In the genomic region with DNA sequence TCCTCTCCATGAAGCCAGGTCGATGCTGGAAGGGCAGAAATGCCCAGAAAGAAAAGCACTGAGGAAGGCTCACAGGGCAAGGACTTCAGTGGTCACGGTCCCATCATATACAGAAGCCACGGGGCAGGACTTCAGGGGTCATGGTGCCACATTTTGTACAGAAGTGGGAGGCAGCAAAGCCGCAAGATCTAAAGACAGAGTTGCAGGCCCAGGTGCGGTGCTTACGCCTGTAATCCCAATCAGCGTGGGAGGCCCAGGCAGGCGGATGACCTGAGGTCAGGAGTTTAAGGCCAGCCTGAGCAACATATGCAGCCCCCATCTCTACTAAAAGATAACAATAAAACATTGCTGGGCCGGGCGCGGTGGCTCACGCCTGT, we compare ENCODE assay signal across 17 cellular contexts.
A peak's percentile ranks its signal among the peaks of the same experiment; 100 is the strongest.
DNase-seq lines count a peak whose midpoint lies in the region; ATAC-seq and TF ChIP-seq lines count a peak whose summit lies in the region.
"Had no signal": no experiment of that assay in that cellular context is flagged by ENCODE, and none has a peak within 500 bp of the region (broad histone marks: within the 10 kb centered on the region; RNA-seq: fewer than 3 reads in every experiment).

No MANE protein-coding gene starts in this region.

- H4K8ac ChIP-seq in H9 (replicated peaks; ENCODE audit: insufficient read length, low read depth, low read length), result no peak overlapping the region

- peak overlapping the region; percentile 65 to 79 (median 75); a peak in 6 of 7 replicates for H3K27ac Mint-ChIP-seq in H9
- no peak overlapping the region for H3K27ac Mint-ChIP-seq in CD8-positive, alpha-beta T cell
- H3K27ac Mint-ChIP-seq: B cell had no signal

- ATAC-seq in gastrocnemius medialis, result peak in 1 of 2 donors; percentile 0
- ATAC-seq in CD8-positive, alpha-beta T cell, result no peak
- ATAC-seq: GM12878 had no signal

- H3K79me1 ChIP-seq in H9 (ENCODE audit: insufficient read depth, low read depth, low read length, poor library complexity, severe bottlenecking), result peaks cover 10% of the 10 kb centered on the region

- H2BK120ac ChIP-seq in H9 (ENCODE audit: low read depth, low read length, poor library complexity, severe bottlenecking), result no peak overlapping the region

- no peak overlapping the region for H3T11ph ChIP-seq in H9 (ENCODE audit: low read length)

- POLR2A ChIA-PET in CD8-positive, alpha-beta T cell (lab: Charles Lee), result no interaction called here

- H2AK5ac ChIP-seq in H9 (ENCODE audit: insufficient read length, low read length), result no peak overlapping the region

- H3K9ac ChIP-seq in H9 (ENCODE audit: extremely low read depth, insufficient read length, low read length) (no peak overlapping the region), mammary epithelial cell (ENCODE audit: insufficient read depth, low read length) (peak overlapping the region; percentile 11), liver (ENCODE audit: low read depth in 1 of 2, low read length in 2 of 2) (no peak overlapping the region)

- H3K4me1 Mint-ChIP-seq in H9, result peaks cover 51 to 53% of the 10 kb centered on the region in 2 experiments
- peaks cover 5% of the 10 kb centered on the region for H3K4me1 Mint-ChIP-seq in CD8-positive, alpha-beta T cell (ENCODE audit: low read depth)

- intact Hi-C loops in mammary epithelial cell (cut with micrococcal nuclease), result no loop called here
- intact Hi-C loops in gastrocnemius medialis (cut with DNase I; ENCODE audit: low total_unique reads), result no loop called here
- intact Hi-C loops in CD8-positive, alpha-beta T cell (cut with DNase I, micrococcal nuclease), result no loop called here

- H3K14ac ChIP-seq in H9 (ENCODE audit: insufficient read depth, low read length), result no peak overlapping the region

- H2BK15ac ChIP-seq in H9 (ENCODE audit: low read depth, low read length), result no peak overlapping the region

- no peak overlapping the region for H2BK5ac ChIP-seq in H9 (ENCODE audit: insufficient read length, low read length)

- no peak overlapping the region for H4K91ac ChIP-seq in H9 (ENCODE audit: insufficient read length, low read depth, low read length)

- H3K9me3 Mint-ChIP-seq in H9, result no peaks in the 10 kb centered on the region
- H3K9me3 Mint-ChIP-seq in CD8-positive, alpha-beta T cell, result no peaks in the 10 kb centered on the region

- DNase-seq in H9 (no peak), mammary epithelial cell (no peak), gastrocnemius medialis (peak in 1 of 2 donors; percentile 49), A172 (ENCODE audit: low spot score) (no peak), GDM1 (lab: John Stamatoyannopoulos, UW) (no peak), amniotic stem cell (lab: John Stamatoyannopoulos, UW) (no peak)
- DNase-seq in CD8-positive, alpha-beta T cell, result no peak
- DNase-seq: activated CD8-positive, alpha-beta memory T cell treated with anti-CD3 and anti-CD28 coated beads, Interleukin-2, amount 50 U/mL, for 4 hours; Kasumi-1; kidney glomerular epithelial cell; NCI-H187 treated with DMSO at 0.1 percent for 48 hours; SHP77 treated with DMSO at 0.1 percent for 48 hours; stimulated activated CD8-positive, alpha-beta memory T cell treated with anti-CD3 and anti-CD28 coated beads, Interleukin-4, amount 100 ng/mL, for 48 hours had no signal

- H2BK20ac ChIP-seq in H9 (ENCODE audit: low read depth, low read length, poor library complexity, severe bottlenecking), result no peak overlapping the region

- no CpG with 5 or more reads among the region's 12 CpGs for WGBS in H9 (ENCODE audit: extremely low coverage, insufficient read length, low lambda C conversion rate)
- WGBS in mammary epithelial cell (ENCODE audit: low coverage, missing lambda C conversion rate), result 64% methylated on average over 8 of the region's 12 CpGs
- WGBS in liver, result 85% methylated on average over 12 of the region's 12 CpGs

- H3K27me3 ChIP-seq in H9 (ENCODE audit: insufficient read depth, low read length), result peaks cover 3% of the 10 kb centered on the region; the same call in 1 of the 2 replicates
- no peaks in the 10 kb centered on the region for H3K27me3 ChIP-seq in mammary epithelial cell (ENCODE audit: insufficient read depth, low read length)
- H3K27me3 ChIP-seq in liver (ENCODE audit: control insufficient read depth in 4 of 4, insufficient read depth in 4 of 4, low read length in 3 of 4), result no peaks in the 10 kb centered on the region
- no peaks in the 10 kb centered on the region for H3K27me3 ChIP-seq in gastrocnemius medialis
- H3K27me3 ChIP-seq in CD8-positive, alpha-beta T cell (ENCODE audit: insufficient read depth, low read length), result no peaks in the 10 kb centered on the region
- H3K27me3 ChIP-seq: foreskin keratinocyte had no signal

- H4K20me1 ChIP-seq in H9 (ENCODE audit: control insufficient read depth, insufficient read depth, insufficient read length) (no peaks in the 10 kb centered on the region), mammary epithelial cell (ENCODE audit: insufficient read depth, low read length) (no peaks in the 10 kb centered on the region)

- H3K9me3 ChIP-seq in H9 (ENCODE audit: control insufficient read depth, low read depth, low read length), result no peaks in the 10 kb centered on the region
- H3K9me3 ChIP-seq in mammary epithelial cell (replicated peaks; ENCODE audit: insufficient read depth, low read length), result no peaks in the 10 kb centered on the region
- H3K9me3 ChIP-seq in liver (ENCODE audit: control insufficient read depth in 4 of 4, low read length in 3 of 4), result no peaks in the 10 kb centered on the region
- H3K9me3 ChIP-seq in gastrocnemius medialis, result no peaks in the 10 kb centered on the region
- H3K9me3 ChIP-seq in CD8-positive, alpha-beta T cell (ENCODE audit: low read length), result no peaks in the 10 kb centered on the region

- peaks cover 6% of the 10 kb centered on the region; the same call in 1 of the 2 replicates for H3K4me1 ChIP-seq in H9 (ENCODE audit: insufficient read depth, low read length)
- H3K4me1 ChIP-seq in mammary epithelial cell (ENCODE audit: insufficient read depth, low read length), result peaks cover 25% of the 10 kb centered on the region
- peaks cover 3 to 15% (median 5%) of the 10 kb centered on the region in 4 donors for H3K4me1 ChIP-seq in liver (ENCODE audit: control insufficient read depth in 4 of 4, insufficient read depth in 4 of 4, low read length in 3 of 4)
- peaks cover 50 to 56% of the 10 kb centered on the region in 2 donors for H3K4me1 ChIP-seq in gastrocnemius medialis
- H3K4me1 ChIP-seq in CD8-positive, alpha-beta T cell (ENCODE audit: insufficient read depth, low read length), result no peaks in the 10 kb centered on the region

- H3K4me3 ChIP-seq in mammary epithelial cell (replicated peaks in 1 of 3; ENCODE audit: insufficient read depth in 1 of 3, low read depth in 2 of 3, low read length in 3 of 3) (no peak overlapping the region), liver (ENCODE audit: low read depth in 1 of 3, low read length in 3 of 3) (no peak overlapping the region), gastrocnemius medialis (no peak overlapping the region)
- H3K4me3 ChIP-seq in CD8-positive, alpha-beta T cell (ENCODE audit: low read depth, low read length), result no peak overlapping the region
- H3K4me3 ChIP-seq: GM12878 had no signal

- CTCF ChIA-PET in mammary epithelial cell (lab: Charles Lee; ENCODE audit: low non-redundant PET), result no interaction called here
- CTCF ChIA-PET in CD8-positive, alpha-beta T cell (lab: Charles Lee), result interaction anchor here (2.1 kb wide), 1 partner anchor 97 kb away, joined by 8 read pairs; no protein-coding TSS in a partner anchor

- H2AFZ ChIP-seq in H9 (ENCODE audit: low read length) (no peak overlapping the region), mammary epithelial cell (ENCODE audit: low read depth, low read length) (no peak overlapping the region)

- H3K23me2 ChIP-seq in H9 (ENCODE audit: insufficient read length, low read depth, low read length, poor library complexity, severe bottlenecking), result no peaks in the 10 kb centered on the region

- no peak overlapping the region for H3K4me3 Mint-ChIP-seq in H9
- H3K4me3 Mint-ChIP-seq in CD8-positive, alpha-beta T cell, result no peak overlapping the region
- H3K4me3 Mint-ChIP-seq: B cell had no signal

- H3K18ac ChIP-seq in H9 (ENCODE audit: insufficient read length, low read depth, low read length), result no peak overlapping the region

- dilution Hi-C loops in mammary epithelial cell (cut with HindIII; ENCODE audit: low sequenced_read_pairs), result no loop called here

- TF ChIP-seq CTCF in H9 (conservative IDR thresholded peaks at IDR 0.05), result no peak
- no peak for TF ChIP-seq CTCF in mammary epithelial cell (conservative IDR thresholded peaks at IDR 0.05 in 1 of 2, IDR thresholded peaks at IDR 0.05 in 1 of 2; ENCODE audit: extremely low read depth in 1 of 2, insufficient read depth in 1 of 2, low read depth in 1 of 2, low read length in 2 of 2)
- TF ChIP-seq CTCF in liver (IDR thresholded peaks at IDR 0.05; ENCODE audit: low read depth, low read length, missing input control), result no peak
- TF ChIP-seq CTCF in gastrocnemius medialis (IDR thresholded peaks at IDR 0.05 in 4 of 5, conservative IDR thresholded peaks at IDR 0.05 in 1 of 5), result no peak
- TF ChIP-seq CTCF in CD8-positive, alpha-beta T cell (IDR thresholded peaks at IDR 0.05), result no peak

- H3K79me2 ChIP-seq in H9 (ENCODE audit: insufficient read depth, low read length) (peaks cover 4% of the 10 kb centered on the region; the same call in 1 of the 2 replicates), mammary epithelial cell (ENCODE audit: insufficient read depth, low read length) (peaks cover 84% of the 10 kb centered on the region)

- TF ChIP-seq POLR2A in gastrocnemius medialis (IDR thresholded peaks at IDR 0.05), result no peak

- no peak overlapping the region for H3K23ac ChIP-seq in H9 (ENCODE audit: insufficient read length, low read depth, low read length)

- H4K5ac ChIP-seq in H9 (ENCODE audit: insufficient read length, low read depth, low read length), result no peak overlapping the region

- H3K27me3 Mint-ChIP-seq in H9 (ENCODE audit: low read depth), result no peaks in the 10 kb centered on the region
- peaks cover 26% of the 10 kb centered on the region for H3K27me3 Mint-ChIP-seq in CD8-positive, alpha-beta T cell (ENCODE audit: low read depth)

- no TSS peak for BruUV-seq in mammary epithelial cell (replicated peaks; lab: Mats Ljungman, UMichigan)

- in situ Hi-C loops in mammary epithelial cell (cut with MboI; ENCODE audit: low sequenced_read_pairs in 2 of 2), result no loop called here
- in situ Hi-C loops in gastrocnemius medialis (cut with MboI; ENCODE audit: low sequenced_read_pairs in 4 of 4), result loop anchor here in 1 of 4 donors (10.0 kb wide), 1 partner anchor 91 kb away; a partner anchor contains a TSS

- no peak overlapping the region for H2BK12ac ChIP-seq in H9 (ENCODE audit: insufficient read length, low read depth, low read length)

- H3K27ac ChIP-seq in H9 (ENCODE audit: insufficient read length, low read depth, low read length) (no peak overlapping the region), mammary epithelial cell (ENCODE audit: insufficient read depth, low read depth, low read length) (peak overlapping the region; percentile 45), liver (ENCODE audit: low read depth in 1 of 2, low read length in 2 of 2) (peak overlapping the region; percentile 42 to 63), gastrocnemius medialis (peak overlapping the region; percentile 85 to 99 (median 94))
- H3K27ac ChIP-seq in CD8-positive, alpha-beta T cell (ENCODE audit: low read depth, low read length), result no peak overlapping the region

- no peaks in the 10 kb centered on the region for H3K36me3 ChIP-seq in mammary epithelial cell (ENCODE audit: insufficient read depth, low read length)
- H3K36me3 ChIP-seq in liver (ENCODE audit: control insufficient read depth in 4 of 4, insufficient read depth in 3 of 4, low read depth in 1 of 4, low read length in 3 of 4), result no peaks in the 10 kb centered on the region
- no peaks in the 10 kb centered on the region for H3K36me3 ChIP-seq in gastrocnemius medialis
- H3K36me3 ChIP-seq in CD8-positive, alpha-beta T cell (ENCODE audit: insufficient read depth, low read length), result no peaks in the 10 kb centered on the region

- H3K36me3 Mint-ChIP-seq in H9 (ENCODE audit: insufficient read depth in 1 of 3, low read depth in 3 of 3), result peaks cover 0 to 3% (median 3%) of the 10 kb centered on the region in 3 experiments; a peak in 3 of 7 replicates
- no peaks in the 10 kb centered on the region for H3K36me3 Mint-ChIP-seq in CD8-positive, alpha-beta T cell

- H3K4me2 ChIP-seq in H9 (ENCODE audit: insufficient read depth, insufficient read length, low read length), result no peak overlapping the region
- H3K4me2 ChIP-seq in mammary epithelial cell (ENCODE audit: insufficient read depth, low read depth, low read length), result no peak overlapping the region

- no peak overlapping the region for H3K56ac ChIP-seq in H9 (ENCODE audit: insufficient read length, low read depth, low read length)

- H3K4ac ChIP-seq in H9 (ENCODE audit: low read depth, low read length), result no peak overlapping the region

- no peak for TF ChIP-seq RAD21 in liver (IDR thresholded peaks at IDR 0.05)

Comparison
In these comparisons a context has a peak if more than half of its experiments do, and no peak if none do; other contexts are left out.
1. H3K27ac ChIP-seq: peak in mammary epithelial cell (single experiment), liver (2 of 2) and gastrocnemius medialis (4 of 4); none in H9 (single experiment) and CD8-positive, alpha-beta T cell (single experiment).